Comparison of ENCODE assay signal across 13 cellular contexts in the genomic region with DNA sequence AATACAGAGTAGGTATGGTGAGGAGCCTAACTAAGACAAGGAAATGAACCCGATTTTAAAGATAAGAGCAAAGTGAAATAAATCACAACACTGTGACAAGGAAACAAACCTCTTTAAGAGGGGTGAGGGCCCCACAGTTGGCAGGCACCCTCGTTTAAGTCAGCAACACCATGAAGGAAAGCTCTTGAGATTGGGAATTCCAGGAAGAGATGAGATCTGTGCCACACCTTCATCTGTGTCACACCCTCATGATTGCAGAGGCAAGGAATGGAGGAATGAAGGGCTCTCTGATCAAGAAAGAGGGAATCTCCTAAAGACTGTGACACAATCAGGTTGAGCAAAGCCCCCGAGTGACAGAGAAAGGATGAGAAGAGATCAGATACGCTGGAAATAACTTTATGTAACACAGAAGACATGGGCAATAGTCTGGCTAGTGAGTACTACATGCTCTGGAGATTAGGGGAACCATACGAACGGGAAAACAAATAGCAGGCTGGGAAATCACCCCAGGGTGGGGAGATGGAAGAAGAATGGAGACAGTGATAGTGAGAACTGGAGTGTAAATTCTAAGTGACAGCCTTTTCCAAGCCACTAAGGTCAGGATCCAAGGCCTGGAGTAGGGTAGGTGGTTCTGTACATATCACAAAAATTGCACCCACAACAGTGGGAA. TPM values are rescaled to one million over a fixed set of nuclear protein-coding genes. Genes with fewer than 3 reads are reported as not detected.
"Had no signal": no experiment of that assay in that cellular context is flagged by ENCODE, and none has a peak within 500 bp of the region (broad histone marks: within the 10 kb centered on the region; RNA-seq: fewer than 3 reads in every experiment).

No MANE protein-coding gene starts in this region.

RNA-seq across cellular contexts. Expression of gene TERB2, which starts 51.7 kb away (rescaled TPM):
- total RNA-seq: activated naive CD4-positive, alpha-beta T cell treated with anti-CD3 and anti-CD28 coated beads, Interleukin-2, amount 50 U/mL, for 72 hours; aorta; dermis blood vessel endothelial cell; fibroblast of villous mesenchyme; heart right ventricle; kidney; left ventricle myocardium inferior; myocyte; sciatic nerve; T-cell; temporal lobe; upper lobe of left lung had no signal
- polyA plus RNA-seq: adipose tissue, aorta, heart right ventricle had no signal
